In genomic region chr7:10939237-10939910, GRCh38 we compare ENCODE assay signal across 1 cellular context.
TF ChIP-seq lines count a peak whose summit lies in the region.

No MANE protein-coding gene starts in this region.

TF ChIP-seq in GM12878, 131 proteins besides CTCF, POLR2A, EP300 and RAD21:
- TF ChIP-seq, protein P1, sequence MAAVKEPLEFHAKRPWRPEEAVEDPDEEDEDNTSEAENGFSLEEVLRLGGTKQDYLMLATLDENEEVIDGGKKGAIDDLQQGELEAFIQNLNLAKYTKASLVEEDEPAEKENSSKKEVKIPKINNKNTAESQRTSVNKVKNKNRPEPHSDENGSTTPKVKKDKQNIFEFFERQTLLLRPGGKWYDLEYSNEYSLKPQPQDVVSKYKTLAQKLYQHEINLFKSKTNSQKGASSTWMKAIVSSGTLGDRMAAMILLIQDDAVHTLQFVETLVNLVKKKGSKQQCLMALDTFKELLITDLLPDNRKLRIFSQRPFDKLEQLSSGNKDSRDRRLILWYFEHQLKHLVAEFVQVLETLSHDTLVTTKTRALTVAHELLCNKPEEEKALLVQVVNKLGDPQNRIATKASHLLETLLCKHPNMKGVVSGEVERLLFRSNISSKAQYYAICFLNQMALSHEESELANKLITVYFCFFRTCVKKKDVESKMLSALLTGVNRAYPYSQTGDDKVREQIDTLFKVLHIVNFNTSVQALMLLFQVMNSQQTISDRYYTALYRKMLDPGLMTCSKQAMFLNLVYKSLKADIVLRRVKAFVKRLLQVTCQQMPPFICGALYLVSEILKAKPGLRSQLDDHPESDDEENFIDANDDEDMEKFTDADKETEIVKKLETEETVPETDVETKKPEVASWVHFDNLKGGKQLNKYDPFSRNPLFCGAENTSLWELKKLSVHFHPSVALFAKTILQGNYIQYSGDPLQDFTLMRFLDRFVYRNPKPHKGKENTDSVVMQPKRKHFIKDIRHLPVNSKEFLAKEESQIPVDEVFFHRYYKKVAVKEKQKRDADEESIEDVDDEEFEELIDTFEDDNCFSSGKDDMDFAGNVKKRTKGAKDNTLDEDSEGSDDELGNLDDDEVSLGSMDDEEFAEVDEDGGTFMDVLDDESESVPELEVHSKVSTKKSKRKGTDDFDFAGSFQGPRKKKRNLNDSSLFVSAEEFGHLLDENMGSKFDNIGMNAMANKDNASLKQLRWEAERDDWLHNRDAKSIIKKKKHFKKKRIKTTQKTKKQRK (IDR thresholded peaks at IDR 0.05; ENCODE audit: low read depth, low read length) = no peak
- TF ChIP-seq SIN3A (IDR thresholded peaks at IDR 0.05; ENCODE audit: low read depth, low read length) (0 out of 2 replicates have a peak, but pooled peaks have one; percentile 53), KLF5 (IDR thresholded peaks at IDR 0.05; ENCODE audit: partially characterized antibody) (no peak), FOXM1 (IDR thresholded peaks at IDR 0.05; ENCODE audit: low read depth, low read length) (no peak), IRF3 (IDR thresholded peaks at IDR 0.05) (no peak), CHD2 (IDR thresholded peaks at IDR 0.05; ENCODE audit: borderline replicate concordance, low read depth, low read length) (no peak), ZSCAN29 (IDR thresholded peaks at IDR 0.05) (peak; percentile 94), ETV6 (conservative IDR thresholded peaks at IDR 0.05 in 1 of 2, IDR thresholded peaks at IDR 0.05 in 1 of 2; ENCODE audit: borderline replicate concordance in 1 of 2, low read depth in 1 of 2) (no peak), ZBED1 (IDR thresholded peaks at IDR 0.05; ENCODE audit: borderline replicate concordance) (no peak), ZBTB4 (CRISPR knock-in tag; IDR thresholded peaks at IDR 0.05) (no peak), POLR2AphosphoS5 (IDR thresholded peaks at IDR 0.05; ENCODE audit: low read length) (no peak), ATF3 (IDR thresholded peaks at IDR 0.05; ENCODE audit: borderline replicate concordance, extremely low read depth, low read depth, low read length) (no peak), FOS (IDR thresholded peaks at IDR 0.05; ENCODE audit: borderline replicate concordance, extremely low read depth, insufficient read length) (no peak), RUNX3 (IDR thresholded peaks at IDR 0.05; ENCODE audit: low read length) (no peak)
TF ChIP-seq in GM12878: peak in this region for 2.
